In genomic region chr11:33303541-33303940, GRCh38 we compare ENCODE assay signal across 28 cellular contexts.
"Had no signal": no experiment of that assay in that cellular context is flagged by ENCODE, and none has a peak within 500 bp of the region (broad histone marks: within the 10 kb centered on the region; RNA-seq: fewer than 3 reads in every experiment).

No MANE protein-coding gene starts in this region.

- H3K27me3 ChIP-seq: ascending aorta, brain microvascular endothelial cell, esophagus muscularis mucosa, pancreas, spleen, testis had no signal

- H3K9me3 ChIP-seq: ascending aorta, esophagus muscularis mucosa, pancreas, prostate gland, spleen, testis had no signal

- H3K9me3 Mint-ChIP-seq: activated naive CD4-positive, alpha-beta T cell treated with anti-CD3 and anti-CD28 coated beads, Interleukin-2, amount 10 ng/mL, durations not matched to agents 7 days and 5 days; activated naive CD8-positive, alpha-beta T cell treated with anti-CD3 and anti-CD28 coated beads, Interleukin-2, amount 10 ng/mL, durations not matched to agents 7 days and 5 days; activated T-helper 1 cell treated with anti-CD3 and anti-CD28 coated beads, Interleukin-12 subunit alpha, Interleukin-12 subunit beta, Interleukin-2, Interleukin-4 antibody, amounts not matched to agents 30 ng/mL and 10 ng/mL and 1 ng/mL, durations not matched to agents 14 hours and 24 hours and 36 hours; naive thymus-derived CD4-positive, alpha-beta T cell; T-helper 2 cell treated with Interferon-gamma antibody and Interleukin-4, amounts not matched to agents 5 μg/mL and 100 μg/mL, for 36 hours had no signal

- H3K4me3 ChIP-seq: ascending aorta, esophagus muscularis mucosa, pancreas, prostate gland, spleen, testis had no signal

- DNase-seq: activated CD4-positive, alpha-beta T cell treated with anti-CD3 and anti-CD28 coated beads for 4 hours; activated CD4-positive, alpha-beta T cell treated with anti-CD3 and anti-CD28 coated beads, Interleukin-2, amount 50 U/mL, for 48 hours; activated CD4-positive, CD25-positive, alpha-beta regulatory T cell; activated CD8-positive, alpha-beta memory T cell treated with anti-CD3 and anti-CD28 coated beads for 24 hours; activated effector memory CD4-positive, alpha-beta T cell treated with anti-CD3 and anti-CD28 coated beads, Interleukin-2, amount 50 U/mL, for 16 hours; activated naive CD4-positive, alpha-beta T cell treated with anti-CD3 and anti-CD28 coated beads, Interleukin-2, amount 10 ng/mL, durations not matched to agents 7 days and 5 days; activated naive CD8-positive, alpha-beta T cell treated with anti-CD3 and anti-CD28 coated beads, Interleukin-2, amount 10 ng/mL, durations not matched to agents 7 days and 5 days; activated T-cell treated with anti-CD3 and anti-CD28 coated beads, Interleukin-2, amount 50 U/mL, for 1 hour; brain microvascular endothelial cell; central memory CD4-positive, alpha-beta T cell; dermis blood vessel endothelial cell; effector CD4-positive, alpha-beta T cell; glutamatergic neuron; mammary epithelial cell; naive thymus-derived CD4-positive, alpha-beta T cell; pancreas; spleen; stimulated activated CD4-positive, alpha-beta T cell treated with anti-CD3 and anti-CD28 coated beads, Interleukin-2, amount 100 ng/mL, for 48 hours; stimulated activated naive CD4-positive, alpha-beta T cell treated with Interleukin-2 at 50 U/mL for 16 hours; T-helper 1 cell; testis; trophoblast cell had no signal

- H3K27me3 Mint-ChIP-seq: activated naive CD4-positive, alpha-beta T cell treated with anti-CD3 and anti-CD28 coated beads, Interleukin-2, amount 10 ng/mL, durations not matched to agents 7 days and 5 days; activated naive CD8-positive, alpha-beta T cell treated with anti-CD3 and anti-CD28 coated beads, Interleukin-2, amount 10 ng/mL, durations not matched to agents 7 days and 5 days; naive thymus-derived CD4-positive, alpha-beta T cell had no signal

- H3K27ac Mint-ChIP-seq: activated naive CD4-positive, alpha-beta T cell treated with anti-CD3 and anti-CD28 coated beads, Interleukin-2, amount 10 ng/mL, durations not matched to agents 7 days and 5 days; activated naive CD8-positive, alpha-beta T cell treated with anti-CD3 and anti-CD28 coated beads, Interleukin-2, amount 10 ng/mL, durations not matched to agents 7 days and 5 days; activated T-helper 1 cell treated with anti-CD3 and anti-CD28 coated beads, Interleukin-12 subunit alpha, Interleukin-12 subunit beta, Interleukin-2, Interleukin-4 antibody, amounts not matched to agents 30 ng/mL and 10 ng/mL and 1 ng/mL, durations not matched to agents 14 hours and 24 hours and 36 hours; mesothelial cell of epicardium; naive thymus-derived CD4-positive, alpha-beta T cell; T-helper 2 cell treated with Interferon-gamma antibody and Interleukin-4, amounts not matched to agents 5 μg/mL and 100 μg/mL, for 36 hours had no signal

- H3K4me1 ChIP-seq: pancreas, prostate gland, testis had no signal

- H3K4me3 Mint-ChIP-seq: activated naive CD4-positive, alpha-beta T cell treated with anti-CD3 and anti-CD28 coated beads, Interleukin-2, amount 10 ng/mL, durations not matched to agents 7 days and 5 days; activated naive CD8-positive, alpha-beta T cell treated with anti-CD3 and anti-CD28 coated beads, Interleukin-2, amount 10 ng/mL, durations not matched to agents 7 days and 5 days; activated T-helper 1 cell treated with anti-CD3 and anti-CD28 coated beads, Interleukin-12 subunit alpha, Interleukin-12 subunit beta, Interleukin-2, Interleukin-4 antibody, amounts not matched to agents 30 ng/mL and 10 ng/mL and 1 ng/mL, durations not matched to agents 14 hours and 24 hours and 36 hours; mesothelial cell of epicardium; naive thymus-derived CD4-positive, alpha-beta T cell; T-helper 2 cell treated with Interferon-gamma antibody and Interleukin-4, amounts not matched to agents 5 μg/mL and 100 μg/mL, for 36 hours had no signal

- H3K4me1 Mint-ChIP-seq: activated naive CD4-positive, alpha-beta T cell treated with anti-CD3 and anti-CD28 coated beads, Interleukin-2, amount 10 ng/mL, durations not matched to agents 7 days and 5 days; activated naive CD8-positive, alpha-beta T cell treated with anti-CD3 and anti-CD28 coated beads, Interleukin-2, amount 10 ng/mL, durations not matched to agents 7 days and 5 days had no signal

- H3K27ac ChIP-seq: ascending aorta, brain microvascular endothelial cell, esophagus muscularis mucosa, pancreas, prostate gland, spleen, testis had no signal

- ATAC-seq: naive thymus-derived CD4-positive, alpha-beta T cell; pancreas had no signal

- H3K36me3 ChIP-seq: brain microvascular endothelial cell, pancreas, prostate gland had no signal
